Comparison of ENCODE assay signal across 9 cellular contexts in genomic region chr9:98075332-98075805, GRCh38. TPM values are rescaled to one million over a fixed set of nuclear protein-coding genes. Genes with fewer than 3 reads are reported as not detected.
DNase-seq lines count a peak whose midpoint lies in the region; ATAC-seq and TF ChIP-seq lines count a peak whose summit lies in the region.
"Had no signal": no experiment of that assay in that cellular context is flagged by ENCODE, and none has a peak within 500 bp of the region (broad histone marks: within the 10 kb centered on the region; RNA-seq: fewer than 3 reads in every experiment).

No MANE protein-coding gene starts in this region.

- no peak overlapping the region for H2AFZ ChIP-seq in PC-9
- H2AFZ ChIP-seq in trophoblast cell (ENCODE audit: insufficient read depth, low read length, poor library complexity) = no peak overlapping the region

- in situ Hi-C loops in Caki2 (cut with HindIII; ENCODE audit: low pct_unique_long_range_greater_than_20kb, low sequenced_read_pairs) = no loop called here

- peaks cover 1% of the 10 kb centered on the region for H3K79me1 ChIP-seq in trophoblast cell (ENCODE audit: low read length)

- no peak overlapping the region for H4K8ac ChIP-seq in trophoblast cell (ENCODE audit: low read depth, low read length)

- peaks cover 45% of the 10 kb centered on the region for H3K79me2 ChIP-seq in PC-9 (ENCODE audit: low read depth)
- H3K79me2 ChIP-seq in trophoblast cell (ENCODE audit: control insufficient read depth, insufficient read depth, low read length, poor library complexity) = no peaks in the 10 kb centered on the region

- peaks cover 9% of the 10 kb centered on the region for H3K36me3 ChIP-seq in PC-9 (ENCODE audit: low read depth)
- H3K36me3 ChIP-seq in trophoblast cell (ENCODE audit: control insufficient read depth in 1 of 2, insufficient read depth in 2 of 2, low read length in 2 of 2) = peaks cover 8 to 19% of the 10 kb centered on the region in 2 experiments

- no peak overlapping the region for H3K4me3 ChIP-seq in PC-9
- no peak overlapping the region for H3K4me3 ChIP-seq in epithelial cell of proximal tubule (ENCODE audit: low read depth, low read length)
- H3K4me3 ChIP-seq in trophoblast cell (ENCODE audit: low read depth, low read length) = no peak overlapping the region
- H3K4me3 ChIP-seq: SJSA1 had no signal

- no peak overlapping the region for H2BK120ac ChIP-seq in trophoblast cell (ENCODE audit: insufficient read depth, low read length, poor library complexity)

- no peaks in the 10 kb centered on the region for H3K27me3 ChIP-seq in PC-9 (ENCODE audit: insufficient read depth, low read depth)
- no peaks in the 10 kb centered on the region for H3K27me3 ChIP-seq in trophoblast cell (ENCODE audit: insufficient read depth, low read length)
- H3K27me3 ChIP-seq: SJSA1 had no signal

- no peak overlapping the region for H2AK5ac ChIP-seq in trophoblast cell (ENCODE audit: low read length)

- H2BK12ac ChIP-seq in trophoblast cell (ENCODE audit: low read length) = no peak overlapping the region

- H3K9me2 ChIP-seq in PC-9 (ENCODE audit: insufficient read depth) = no peaks in the 10 kb centered on the region

- H3K14ac ChIP-seq in trophoblast cell (ENCODE audit: low read length) = no peak overlapping the region

- no peak overlapping the region for H3K4me2 ChIP-seq in PC-9
- no peak overlapping the region for H3K4me2 ChIP-seq in trophoblast cell (ENCODE audit: low read length)

- H2BK5ac ChIP-seq in trophoblast cell (ENCODE audit: low read depth, low read length, poor library complexity) = no peak overlapping the region

- no peak overlapping the region for H3K23ac ChIP-seq in trophoblast cell (ENCODE audit: low read length)

- ATAC-seq in GM19467 (IDR thresholded peaks at IDR 0.05; ENCODE audit: unreplicated experiment) (no peak), GM18861 (IDR thresholded peaks at IDR 0.05; ENCODE audit: unreplicated experiment) (no peak)

- BruUV-seq in PC-9 (replicated peaks; lab: Mats Ljungman, UMichigan) = no TSS peak

- intact Hi-C loops in PC-9 (cut with micrococcal nuclease; ENCODE audit: unreplicated experiment) = loop anchor here (2.0 to 10.0 kb wide), 3 partner anchors 153 to 719 kb away; partner anchors contain the start of genes ANKS6, GABBR2 and TRMO

- no peaks in the 10 kb centered on the region for H4K20me1 ChIP-seq in PC-9 (ENCODE audit: insufficient read depth)

- peak overlapping the region; percentile 21 for H3K4ac ChIP-seq in trophoblast cell (ENCODE audit: low read depth, low read length)

- H4K12ac ChIP-seq in trophoblast cell (ENCODE audit: low read depth, low read length) = no peak overlapping the region

- H3K9me3 ChIP-seq in PC-9 (ENCODE audit: insufficient read depth, low read depth) = no peaks in the 10 kb centered on the region
- H3K9me3 ChIP-seq in trophoblast cell (ENCODE audit: insufficient read depth, low read depth, low read length) = peaks cover 2% of the 10 kb centered on the region
- H3K9me3 ChIP-seq: SJSA1 had no signal

- H3K18ac ChIP-seq in trophoblast cell (ENCODE audit: low read length) = no peak overlapping the region

- H3F3A ChIP-seq in PC-9 (ENCODE audit: insufficient read depth, low read depth) = peaks cover 54% of the 10 kb centered on the region

- CTCF ChIA-PET in PC-9 (lab: Charles Lee) = interaction anchor here (0.7 kb wide), 1 partner anchor 90 kb away, joined by 9 read pairs; no protein-coding TSS in a partner anchor

- 0 out of 2 replicates have a peak overlapping the region, but pooled peaks have one; percentile 8 for H3K27ac ChIP-seq in PC-9
- no peak overlapping the region for H3K27ac ChIP-seq in trophoblast cell (ENCODE audit: low read depth, low read length)
- H3K27ac ChIP-seq: SJSA1 had no signal

- H3K4me1 ChIP-seq in PC-9 (replicated peaks; ENCODE audit: insufficient read depth) (peaks cover 59% of the 10 kb centered on the region), trophoblast cell (ENCODE audit: control insufficient read depth in 1 of 2, insufficient read depth in 2 of 2, low read length in 2 of 2) (peaks cover 3 to 4% of the 10 kb centered on the region in 2 experiments)
- H3K4me1 ChIP-seq: SJSA1 had no signal

- DNase-seq in Caki2 (ENCODE audit: low read depth) (peak; percentile 62), PC-9 (no peak), epithelial cell of proximal tubule (ENCODE audit: low read depth) (peak; percentile 76), trophoblast cell (peak in 1 of 2 donors; percentile 62), GF-D8 (lab: John Stamatoyannopoulos, UW) (no peak), OCI-M1 (lab: John Stamatoyannopoulos, UW) (no peak)

- TF ChIP-seq CTCF in PC-9 (conservative IDR thresholded peaks at IDR 0.05) (no peak), epithelial cell of proximal tubule (conservative IDR thresholded peaks at IDR 0.05; ENCODE audit: low read depth, low read length) (no peak)

- H4K91ac ChIP-seq in trophoblast cell (ENCODE audit: low read depth, low read length) = no peak overlapping the region

- WGBS in trophoblast cell (ENCODE audit: extremely low coverage, insufficient coverage, insufficient read length) = 100% methylated on average over 1 of the region's 6 CpGs

- no peak overlapping the region for H3K9ac ChIP-seq in trophoblast cell (ENCODE audit: low read length)

- POLR2A ChIA-PET in PC-9 (lab: Charles Lee; ENCODE audit: unreplicated experiment) = no interaction called here

RNA-seq across cellular contexts. Expression of gene NANS, which starts 18.8 kb away (rescaled TPM):
- total RNA-seq in Caki2 (2014; rRNA removed; shearing (Covaris generic); ENCODE audit: low replicate concordance) = 60.8 and 98.6 TPM in 2 replicates
- total RNA-seq in PC-9 (2021) (74.6 and 84.9 TPM in 2 replicates), epithelial cell of proximal tubule (117 and 147 TPM in 2 replicates)
- 79.6 and 80.2 TPM in 2 replicates for polyA plus RNA-seq in trophoblast cell (2013)

RNA-seq across cellular contexts. Expression of gene TRIM14, which starts 43.7 kb away (rescaled TPM):
- 5.7 and 14.6 TPM in 2 replicates for total RNA-seq in Caki2 (2014; rRNA removed; shearing (Covaris generic); ENCODE audit: low replicate concordance)
- total RNA-seq in PC-9 (2021) (18.1 and 20.2 TPM in 2 replicates), epithelial cell of proximal tubule (8.1 and 9.5 TPM in 2 replicates)
- 2.1 and 2.3 TPM in 2 replicates for polyA plus RNA-seq in trophoblast cell (2013)

Comparison
In these comparisons a context has a peak if more than half of its experiments do, and no peak if none do; other contexts are left out.
1. DNase-seq: peak in Caki2 (single experiment) and epithelial cell of proximal tubule (single experiment); none in PC-9 (0 of 2), GF-D8 (single experiment) and OCI-M1 (single experiment).